In genomic region chr3:119555309-119555735, GRCh38 we compare ENCODE assay signal across 18 cellular contexts. TPM values are rescaled to one million over a fixed set of nuclear protein-coding genes. Genes with fewer than 3 reads are reported as not detected.
DNase-seq lines count a peak whose midpoint lies in the region; ATAC-seq and TF ChIP-seq lines count a peak whose summit lies in the region.
"Had no signal": no experiment of that assay in that cellular context is flagged by ENCODE, and none has a peak within 500 bp of the region (broad histone marks: within the 10 kb centered on the region; RNA-seq: fewer than 3 reads in every experiment).

No MANE protein-coding gene starts in this region.

- H3K4me3 ChIP-seq in GM23338 (no peak overlapping the region), trophoblast cell (ENCODE audit: low read depth, low read length) (no peak overlapping the region), foreskin fibroblast (ENCODE audit: low read depth in 1 of 2, low read length in 2 of 2) (no peak overlapping the region)
- H3K4me3 ChIP-seq: A549, smooth muscle cell had no signal

- H3K4me1 Mint-ChIP-seq in T-helper 2 cell treated with Interferon-gamma antibody and Interleukin-4, amounts not matched to agents 5 μg/mL and 100 μg/mL, for 36 hours (ENCODE audit: low read depth) = peaks cover 32% of the 10 kb centered on the region
- H3K4me1 Mint-ChIP-seq in GM23338 = peaks cover 3% of the 10 kb centered on the region; the same call in 1 of the 3 replicates
- H3K4me1 Mint-ChIP-seq in dendritic cell treated with granulocyte-macrophage colony-stimulating factor and Interleukin-4, amounts not matched to agents 40 ng/mL and 50 ng/mL, for 4 days (ENCODE audit: low read depth) = peaks cover 81% of the 10 kb centered on the region

- no peak overlapping the region for H3K14ac ChIP-seq in trophoblast cell (ENCODE audit: low read length)

- H3K4ac ChIP-seq in trophoblast cell (ENCODE audit: low read depth, low read length) = no peak overlapping the region

- no peak overlapping the region for H3K4me2 ChIP-seq in GM23338
- H3K4me2 ChIP-seq in trophoblast cell (ENCODE audit: low read length) = no peak overlapping the region
- H3K4me2 ChIP-seq: A549, smooth muscle cell had no signal

- intact Hi-C loops in dendritic cell treated with granulocyte-macrophage colony-stimulating factor and Interleukin-4, amounts not matched to agents 40 ng/mL and 50 ng/mL, for 4 days (cut with micrococcal nuclease) = no loop called here

- 0 out of 2 replicates have a peak, but pooled peaks cover 3% of the 10 kb centered on the region for H3K9me2 ChIP-seq in GM23338 (ENCODE audit: insufficient read depth)

- no peak overlapping the region for H3K18ac ChIP-seq in trophoblast cell (ENCODE audit: low read length)

- no peak overlapping the region for H4K8ac ChIP-seq in trophoblast cell (ENCODE audit: low read depth, low read length)

- H3F3A ChIP-seq in GM23338 (replicated peaks; ENCODE audit: low read depth) = no peaks in the 10 kb centered on the region

- no peaks in the 10 kb centered on the region for H3K27me3 Mint-ChIP-seq in T-helper 2 cell treated with Interferon-gamma antibody and Interleukin-4, amounts not matched to agents 5 μg/mL and 100 μg/mL, for 36 hours (ENCODE audit: low read depth)
- H3K27me3 Mint-ChIP-seq in GM23338 (ENCODE audit: insufficient read depth, low read depth, poor library complexity) = no peaks in the 10 kb centered on the region
- H3K27me3 Mint-ChIP-seq in dendritic cell treated with granulocyte-macrophage colony-stimulating factor and Interleukin-4, amounts not matched to agents 40 ng/mL and 50 ng/mL, for 4 days = no peaks in the 10 kb centered on the region
- H3K27me3 Mint-ChIP-seq: activated naive CD8-positive, alpha-beta T cell had no signal

- H2AK5ac ChIP-seq in trophoblast cell (ENCODE audit: low read length) = no peak overlapping the region

- H3K27ac ChIP-seq in GM23338 (ENCODE audit: low read depth) (no peak overlapping the region), trophoblast cell (ENCODE audit: low read depth, low read length) (no peak overlapping the region)
- H3K27ac ChIP-seq: A549 had no signal

- H3K36me3 Mint-ChIP-seq in T-helper 2 cell treated with Interferon-gamma antibody and Interleukin-4, amounts not matched to agents 5 μg/mL and 100 μg/mL, for 36 hours (ENCODE audit: low read depth) = peaks cover 20% of the 10 kb centered on the region
- H3K36me3 Mint-ChIP-seq in GM23338 (ENCODE audit: low read depth) = no peaks in the 10 kb centered on the region
- H3K36me3 Mint-ChIP-seq in dendritic cell treated with granulocyte-macrophage colony-stimulating factor and Interleukin-4, amounts not matched to agents 40 ng/mL and 50 ng/mL, for 4 days (ENCODE audit: low read depth) = peaks cover 66% of the 10 kb centered on the region
- H3K36me3 Mint-ChIP-seq: T-cell had no signal

- no peaks in the 10 kb centered on the region for H3K9me3 Mint-ChIP-seq in T-helper 2 cell treated with Interferon-gamma antibody and Interleukin-4, amounts not matched to agents 5 μg/mL and 100 μg/mL, for 36 hours
- no peaks in the 10 kb centered on the region for H3K9me3 Mint-ChIP-seq in GM23338
- H3K9me3 Mint-ChIP-seq in dendritic cell treated with granulocyte-macrophage colony-stimulating factor and Interleukin-4, amounts not matched to agents 40 ng/mL and 50 ng/mL, for 4 days = no peaks in the 10 kb centered on the region
- H3K9me3 Mint-ChIP-seq: T-cell had no signal

- no peak overlapping the region for H2BK120ac ChIP-seq in trophoblast cell (ENCODE audit: insufficient read depth, low read length, poor library complexity)

- H3K4me3 Mint-ChIP-seq in T-helper 2 cell treated with Interferon-gamma antibody and Interleukin-4, amounts not matched to agents 5 μg/mL and 100 μg/mL, for 36 hours = peak overlapping the region; percentile 73
- no peak overlapping the region for H3K4me3 Mint-ChIP-seq in GM23338
- peak overlapping the region; percentile 69 for H3K4me3 Mint-ChIP-seq in dendritic cell treated with granulocyte-macrophage colony-stimulating factor and Interleukin-4, amounts not matched to agents 40 ng/mL and 50 ng/mL, for 4 days
- H3K4me3 Mint-ChIP-seq: activated naive CD8-positive, alpha-beta T cell; T-cell had no signal

- H3K27me3 ChIP-seq in GM23338 (ENCODE audit: insufficient read depth) (no peaks in the 10 kb centered on the region), trophoblast cell (ENCODE audit: insufficient read depth, low read length) (no peaks in the 10 kb centered on the region)

- no peak overlapping the region for H2BK5ac ChIP-seq in trophoblast cell (ENCODE audit: low read depth, low read length, poor library complexity)

- peaks cover 2% of the 10 kb centered on the region for H3K9me3 ChIP-seq in trophoblast cell (ENCODE audit: insufficient read depth, low read depth, low read length)
- H3K9me3 ChIP-seq: A549 had no signal

- H4K12ac ChIP-seq in trophoblast cell (ENCODE audit: low read depth, low read length) = no peak overlapping the region

- H3K36me3 ChIP-seq in GM23338 (ENCODE audit: insufficient read depth) = no peaks in the 10 kb centered on the region
- no peaks in the 10 kb centered on the region for H3K36me3 ChIP-seq in trophoblast cell (ENCODE audit: control insufficient read depth in 1 of 2, insufficient read depth in 2 of 2, low read length in 2 of 2)

- H3K79me1 ChIP-seq in trophoblast cell (ENCODE audit: low read length) = no peaks in the 10 kb centered on the region

- H3K79me2 ChIP-seq in GM23338 (replicated peaks; ENCODE audit: insufficient read depth) (no peaks in the 10 kb centered on the region), trophoblast cell (ENCODE audit: control insufficient read depth, insufficient read depth, low read length, poor library complexity) (no peaks in the 10 kb centered on the region)

- no peak for TF ChIP-seq CTCF in GM23338 (conservative IDR thresholded peaks at IDR 0.05; ENCODE audit: low read depth in 2 of 2)
- no peak for TF ChIP-seq CTCF in foreskin fibroblast (IDR thresholded peaks at IDR 0.05; ENCODE audit: low read depth, low read length)

- H3K27ac Mint-ChIP-seq in T-helper 2 cell treated with Interferon-gamma antibody and Interleukin-4, amounts not matched to agents 5 μg/mL and 100 μg/mL, for 36 hours = peak overlapping the region; percentile 10
- H3K27ac Mint-ChIP-seq in GM23338 = no peak overlapping the region
- peak overlapping the region; percentile 92 for H3K27ac Mint-ChIP-seq in dendritic cell treated with granulocyte-macrophage colony-stimulating factor and Interleukin-4, amounts not matched to agents 40 ng/mL and 50 ng/mL, for 4 days
- H3K27ac Mint-ChIP-seq: activated naive CD8-positive, alpha-beta T cell; T-cell had no signal

- ATAC-seq in GM23338 (no peak), GM21786 (IDR thresholded peaks at IDR 0.05; ENCODE audit: unreplicated experiment) (no peak)
- ATAC-seq: A549, T-cell had no signal

- no CpG with 5 or more reads among the region's 4 CpGs for WGBS in trophoblast cell (ENCODE audit: extremely low coverage, insufficient coverage, insufficient read length)

- no peak for DNase-seq in T-helper 2 cell treated with Interferon-gamma antibody and Interleukin-4, amounts not matched to agents 5 μg/mL and 100 μg/mL, for 36 hours (ENCODE audit: low spot score)
- DNase-seq in T-helper 2 cell (no peak), GM23338 (ENCODE audit: low spot score) (no peak), trophoblast cell (peak; percentile 19 to 32), foreskin fibroblast (no peak), glomerular visceral epithelial cell (ENCODE audit: extremely low spot score) (no peak)
- DNase-seq: activated CD4-positive, alpha-beta T cell treated with anti-CD3 and anti-CD28 coated beads, Interleukin-2, amount 50 U/mL, for 4 hours; Calu3; cerebellar nuclear complex; erythroblast; mammary epithelial cell; OCI-M1 had no signal

- H3K9ac ChIP-seq in trophoblast cell (ENCODE audit: low read length) = no peak overlapping the region

- H4K91ac ChIP-seq in trophoblast cell (ENCODE audit: low read depth, low read length) = no peak overlapping the region

- H2AFZ ChIP-seq in GM23338 = peak overlapping the region; percentile 81; the same call in 1 of the 2 replicates
- no peak overlapping the region for H2AFZ ChIP-seq in trophoblast cell (ENCODE audit: insufficient read depth, low read length, poor library complexity)

- no peaks in the 10 kb centered on the region for H3K4me1 ChIP-seq in GM23338 (ENCODE audit: insufficient read depth)
- no peaks in the 10 kb centered on the region for H3K4me1 ChIP-seq in trophoblast cell (ENCODE audit: control insufficient read depth in 1 of 2, insufficient read depth in 2 of 2, low read length in 2 of 2)

- no peaks in the 10 kb centered on the region for H4K20me1 ChIP-seq in GM23338 (replicated peaks; ENCODE audit: insufficient read depth)

- H3K23ac ChIP-seq in trophoblast cell (ENCODE audit: low read length) = no peak overlapping the region

- no peak overlapping the region for H2BK12ac ChIP-seq in trophoblast cell (ENCODE audit: low read length)

TF ChIP-seq in GM23338, 12 proteins besides CTCF, POLR2A, EP300 and RAD21 (continues in another document):
- no peak for TF ChIP-seq STAT1 (IDR thresholded peaks at IDR 0.05; ENCODE audit: unreplicated experiment)
- no peak for TF ChIP-seq CREB1 (CRISPR knock-in tag; IDR thresholded peaks at IDR 0.05; ENCODE audit: low read depth)
- TF ChIP-seq NANOG (IDR thresholded peaks at IDR 0.05; ENCODE audit: borderline replicate concordance) = no peak
- TF ChIP-seq EZH2phosphoT487 (IDR thresholded peaks at IDR 0.05; ENCODE audit: unreplicated experiment) = no peak
- TF ChIP-seq POLR2AphosphoS5 (IDR thresholded peaks at IDR 0.05; ENCODE audit: low read depth) = no peak
- TF ChIP-seq EZH2 (IDR thresholded peaks at IDR 0.05; ENCODE audit: low read depth, unreplicated experiment) = no peak
- TF ChIP-seq ZNF114 (CRISPR knock-in tag; IDR thresholded peaks at IDR 0.05) = no peak

RNA-seq across cellular contexts. Expression of gene CD80, which starts 4.1 kb away (rescaled TPM):
- not detected in 2 replicates for total RNA-seq in GM23338 (2014; rRNA removed; shearing (Covaris generic))
- not detected in 2 replicates for polyA plus RNA-seq in GM23338 (2016; fragmentation: Nextera tagmentation; extraction: Ambion mirVana)
- 0.07 TPM in 1 of 2 replicates, not detected in the other for polyA plus RNA-seq in trophoblast cell (2013)
- total RNA-seq: Calu3, mammary epithelial cell, smooth muscle cell had no signal
- polyA plus RNA-seq: mammary epithelial cell, smooth muscle cell had no signal

RNA-seq across cellular contexts. Expression of gene ADPRH, which starts 24.0 kb away (rescaled TPM):
- total RNA-seq in GM23338 (2014; rRNA removed; shearing (Covaris generic)) = 3.4 and 4.4 TPM in 2 replicates
- 1.2 and 1.7 TPM in 2 replicates for polyA plus RNA-seq in GM23338 (2016; fragmentation: Nextera tagmentation; extraction: Ambion mirVana)
- 2.3 and 2.5 TPM in 2 replicates for polyA plus RNA-seq in trophoblast cell (2013)

RNA-seq across cellular contexts. Expression of gene PLA1A, which starts 42.4 kb away (rescaled TPM):
- total RNA-seq in GM23338 (2014; rRNA removed; shearing (Covaris generic)) = not detected in 2 replicates
- polyA plus RNA-seq in GM23338 (2016; fragmentation: Nextera tagmentation; extraction: Ambion mirVana) = not detected in 2 replicates
- polyA plus RNA-seq in trophoblast cell (2013) = 0.03 and 0.05 TPM in 2 replicates
- total RNA-seq: mammary epithelial cell, smooth muscle cell, T-cell had no signal
- polyA plus RNA-seq: mammary epithelial cell, smooth muscle cell had no signal

RNA-seq across cellular contexts. Expression of gene TIMMDC1, which starts 57.0 kb away (rescaled TPM):
- total RNA-seq in GM23338 (2014; rRNA removed; shearing (Covaris generic)) = 49.1 and 62.2 TPM in 2 replicates
- 98.2 and 105 TPM in 2 replicates for polyA plus RNA-seq in GM23338 (2016; fragmentation: Nextera tagmentation; extraction: Ambion mirVana)
- 65.8 and 68.7 TPM in 2 replicates for polyA plus RNA-seq in trophoblast cell (2013)

Comparison
In these comparisons a context has a peak if more than half of its experiments do, and no peak if none do; other contexts are left out.
1. DNase-seq: peak in trophoblast cell (2 of 2); none in T-helper 2 cell treated with Interferon-gamma antibody and Interleukin-4, amounts not matched to agents 5 μg/mL and 100 μg/mL, for 36 hours (single experiment), T-helper 2 cell (0 of 5), GM23338 (single experiment), foreskin fibroblast (0 of 2) and glomerular visceral epithelial cell (single experiment).